ENCODE assay signal across 8 cellular contexts in the genomic region with DNA sequence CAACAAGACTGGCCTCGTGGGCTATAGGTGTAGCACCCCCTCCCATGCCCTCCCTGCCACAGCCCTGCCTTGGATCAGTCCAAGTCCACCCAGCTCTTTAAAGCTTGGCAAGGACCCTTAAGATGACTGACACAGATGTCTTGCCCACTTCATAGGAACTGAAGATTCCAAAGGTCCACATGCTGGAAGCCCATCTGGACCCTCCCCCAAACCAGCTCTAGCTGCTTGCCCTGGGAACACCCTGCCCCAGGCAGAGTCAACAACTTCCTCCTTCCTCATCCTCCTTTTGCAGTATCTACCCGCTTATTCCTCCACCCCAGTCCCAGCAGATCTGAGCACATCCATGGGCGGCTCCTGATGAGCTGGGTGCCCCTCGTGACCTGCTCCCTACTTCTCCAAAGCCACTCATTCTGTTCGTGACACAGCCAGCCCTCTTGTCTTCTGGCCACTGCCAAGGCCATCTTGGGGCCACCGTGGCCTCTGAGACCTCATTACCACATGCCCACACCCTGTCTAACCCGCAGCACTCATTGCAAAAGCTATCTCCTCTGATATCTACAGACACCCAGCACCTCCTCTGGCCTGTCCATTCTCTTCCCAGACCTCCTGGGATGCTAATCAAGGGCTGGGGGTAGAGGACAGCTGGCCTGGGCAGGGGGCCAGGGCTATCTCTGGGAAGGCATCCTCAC. TPM values are rescaled to one million over a fixed set of nuclear protein-coding genes. Genes with fewer than 3 reads are reported as not detected.
DNase-seq lines count a peak whose midpoint lies in the region; ATAC-seq, FAIRE-seq and TF ChIP-seq lines count a peak whose summit lies in the region.
"Had no signal": no experiment of that assay in that cellular context is flagged by ENCODE, and none has a peak within 500 bp of the region (broad histone marks: within the 10 kb centered on the region; RNA-seq: fewer than 3 reads in every experiment).

No MANE protein-coding gene starts in this region.

- H3K27me3 ChIP-seq in HL-60 (ENCODE audit: insufficient read depth, poor library complexity, severe bottlenecking) (no peaks in the 10 kb centered on the region), heart left ventricle (no peaks in the 10 kb centered on the region)
- H3K27me3 ChIP-seq: SJSA1 had no signal

- POLR2A ChIA-PET in GM10248 (lab: Yijun Ruan, JAX): interaction anchor here (2.1 kb wide), 1 partner anchor 112 kb away, joined by 5 read pairs; a partner anchor contains a TSS

- no peaks in the 10 kb centered on the region for H3K9me3 Mint-ChIP-seq in stimulated activated memory B cell treated with anti-CD40 and anti-IgM and Interleukin-4, amounts not matched to agents 10 μg/mL and 1 μg/mL and 100 μg/mL, for 72 hours

- H3K36me3 ChIP-seq in heart left ventricle (no peaks in the 10 kb centered on the region), kidney (ENCODE audit: control insufficient read depth in 1 of 2, insufficient read depth in 2 of 2, low read length in 2 of 2) (no peaks in the 10 kb centered on the region)

- no peaks in the 10 kb centered on the region for H3K27me3 Mint-ChIP-seq in stimulated activated memory B cell treated with anti-CD40 and anti-IgM and Interleukin-4, amounts not matched to agents 10 μg/mL and 1 μg/mL and 100 μg/mL, for 72 hours

- CTCF ChIA-PET in GM10248 (lab: Yijun Ruan, JAX): interaction anchor here (0.7 to 3.5 kb wide), 26 partner anchors 8 to 306 kb away, joined by 3 to 34 read pairs (median 4); a partner anchor contains a TSS

- peak in 1 of 4 donors; percentile 3 for ATAC-seq in heart left ventricle
- ATAC-seq in stimulated activated memory B cell treated with anti-CD40 and anti-IgM and Interleukin-4, amounts not matched to agents 10 μg/mL and 1 μg/mL and 100 μg/mL, for 72 hours: no peak

- intact Hi-C loops in heart left ventricle (cut with DNase I): loop anchor here in 5 of 10 donors (2.0 to 10.0 kb wide), 6 partner anchors 49 to 284 kb away; a partner anchor contains a TSS
- intact Hi-C loops in kidney (cut with DNase I): no loop called here

- DNase-seq in HL-60 (ENCODE audit: low read depth in 1 of 2, low spot score in 1 of 2) (peak; percentile 74 to 78), SK-N-DZ (ENCODE audit: low spot score) (peak; percentile 14), heart left ventricle (peak in 4 of 5 donors; percentile 41 to 65 (median 55)), GM10248 (ENCODE audit: extremely low spot score) (no peak), kidney (no peak)
- no peak for DNase-seq in stimulated activated CD4-positive, alpha-beta T cell treated with anti-CD3 and anti-CD28 coated beads, Interleukin-4, amount 100 ng/mL, for 4 hours

- WGBS in heart left ventricle, 4 donors: 62 to 70% (median 66%) methylated on average over 6 to 7 of the region's 7 CpGs

- no peak for FAIRE-seq in kidney (lab: Jason Lieb, UNC)

- H3K4me3 ChIP-seq in HL-60 (replicated peaks; ENCODE audit: insufficient read depth, low read length): no peak overlapping the region
- no peak overlapping the region for H3K4me3 ChIP-seq in heart left ventricle
- H3K4me3 ChIP-seq in kidney (ENCODE audit: low read length in 2 of 2): no peak overlapping the region
- H3K4me3 ChIP-seq: SJSA1 had no signal

- H3K9me3 ChIP-seq in heart left ventricle: no peaks in the 10 kb centered on the region
- H3K9me3 ChIP-seq in kidney (ENCODE audit: control insufficient read depth in 1 of 2, low read length in 2 of 2): no peaks in the 10 kb centered on the region
- H3K9me3 ChIP-seq: SJSA1 had no signal

- TF ChIP-seq CTCF in HL-60 (IDR thresholded peaks at IDR 0.05; ENCODE audit: insufficient read depth, low read length) (no peak), heart left ventricle (IDR thresholded peaks at IDR 0.05) (peak in 4 of 12 donors; percentile 0 to 7 (median 4)), GM10248 (IDR thresholded peaks at IDR 0.05; ENCODE audit: control extremely low read depth, extremely low read depth, low read depth, missing control alignments) (no peak), kidney (IDR thresholded peaks at IDR 0.05; ENCODE audit: borderline replicate concordance, extremely low read depth, insufficient read depth) (no peak)

- peaks cover 47% of the 10 kb centered on the region for H3K4me1 Mint-ChIP-seq in stimulated activated memory B cell treated with anti-CD40 and anti-IgM and Interleukin-4, amounts not matched to agents 10 μg/mL and 1 μg/mL and 100 μg/mL, for 72 hours

- H3K27ac ChIP-seq in HL-60 (replicated peaks) (peak overlapping the region; percentile 42), heart left ventricle (peak overlapping the region in 8 of 12 donors; percentile 1 to 92 (median 24)), kidney (ENCODE audit: low read depth in 2 of 2, low read length in 2 of 2) (no peak overlapping the region)
- H3K27ac ChIP-seq: SJSA1 had no signal

- H3K4me1 ChIP-seq in heart left ventricle (peaks cover 5 to 77% (median 33%) of the 10 kb centered on the region in 12 donors), kidney (ENCODE audit: control insufficient read depth in 1 of 2, insufficient read depth in 1 of 2, low read depth in 1 of 2, low read length in 2 of 2) (peaks cover 0 to 28% of the 10 kb centered on the region in 2 donors)

- H3K9ac ChIP-seq in kidney (ENCODE audit: low read length in 2 of 2): no peak overlapping the region

- peak overlapping the region; percentile 16 for H3K4me3 Mint-ChIP-seq in stimulated activated memory B cell treated with anti-CD40 and anti-IgM and Interleukin-4, amounts not matched to agents 10 μg/mL and 1 μg/mL and 100 μg/mL, for 72 hours

- H3K27ac Mint-ChIP-seq in stimulated activated memory B cell treated with anti-CD40 and anti-IgM and Interleukin-4, amounts not matched to agents 10 μg/mL and 1 μg/mL and 100 μg/mL, for 72 hours: peak overlapping the region; percentile 79

- H3K36me3 Mint-ChIP-seq in stimulated activated memory B cell treated with anti-CD40 and anti-IgM and Interleukin-4, amounts not matched to agents 10 μg/mL and 1 μg/mL and 100 μg/mL, for 72 hours: no peaks in the 10 kb centered on the region

- TF ChIP-seq POLR2A in heart left ventricle (IDR thresholded peaks at IDR 0.05): no peak

RNA-seq across cellular contexts. Expression of a gene that starts 2.0 kb away (rescaled TPM):
- 7.9 and 12.8 TPM in 2 replicates for polyA plus RNA-seq in SK-N-DZ (2014; cell fraction: cytosol; rRNA removed)
- 21.1 and 22.6 TPM in 2 replicates for polyA plus RNA-seq in SK-N-DZ (2014; cell fraction: nucleus; rRNA removed)
- total RNA-seq in heart left ventricle (1 to 10 TPM in 5 of 9 donors, under 1 TPM in 4; 0.44 to 9.1 (median 1.0) TPM), kidney (4.6 TPM)
- polyA plus RNA-seq in heart left ventricle (1 to 10 TPM; 1.2 to 1.3 TPM), kidney (ENCODE audit: insufficient read depth, low read depth, low replicate concordance) (2.1 TPM)

RNA-seq across cellular contexts. Expression of a gene that starts 5.0 kb away (rescaled TPM):
- polyA plus RNA-seq in SK-N-DZ (2014; cell fraction: cytosol; rRNA removed): 0.12 and 0.17 TPM in 2 replicates
- 2.7 and 4.9 TPM in 2 replicates for polyA plus RNA-seq in SK-N-DZ (2014; cell fraction: nucleus; rRNA removed)
- total RNA-seq in heart left ventricle (under 1 TPM in 5 of 9 donors, not detected in 4; 0.23 to 0.35 (median 0.25) TPM), kidney (not detected)
- polyA plus RNA-seq in heart left ventricle (under 1 TPM; 0.11 to 0.15 TPM), kidney (ENCODE audit: insufficient read depth, low read depth, low replicate concordance) (not detected)

RNA-seq across cellular contexts. Expression of a gene that starts 36.5 kb away (rescaled TPM):
- polyA plus RNA-seq in SK-N-DZ (2014; cell fraction: cytosol; rRNA removed): 1.7 and 2.0 TPM in 2 replicates
- polyA plus RNA-seq in SK-N-DZ (2014; cell fraction: nucleus; rRNA removed): 67.2 and 69.4 TPM in 2 replicates
- 10 to 100 TPM in 6 of 9 donors, 1 to 10 TPM in 3; 2.4 to 25.2 (median 11.5) TPM for total RNA-seq in heart left ventricle
- 10 to 100 TPM in 1 of 2 donors, 1 to 10 TPM in 1; 4.8 to 18.5 TPM for polyA plus RNA-seq in heart left ventricle
- 13.1 TPM for total RNA-seq in kidney
- 14.4 TPM for polyA plus RNA-seq in kidney (ENCODE audit: insufficient read depth, low read depth, low replicate concordance)

RNA-seq across cellular contexts. Expression of a gene that starts 50.9 kb away (rescaled TPM):
- 271 and 392 TPM in 2 replicates for polyA plus RNA-seq in SK-N-DZ (2014; cell fraction: cytosol; rRNA removed)
- 352 and 389 TPM in 2 replicates for polyA plus RNA-seq in SK-N-DZ (2014; cell fraction: nucleus; rRNA removed)
- 1,000 to 10,000 TPM in 5 of 9 donors, 100 to 1,000 TPM in 4; 580 to 2,191 (median 1,008) TPM for total RNA-seq in heart left ventricle
- polyA plus RNA-seq in heart left ventricle: 1,000 to 10,000 TPM in 1 of 2 donors, 100 to 1,000 TPM in 1; 802 to 1,337 TPM
- total RNA-seq in kidney: 207 TPM
- 584 TPM for polyA plus RNA-seq in kidney (ENCODE audit: insufficient read depth, low read depth, low replicate concordance)

RNA-seq across cellular contexts. Expression of a gene that starts 54.6 kb away (rescaled TPM):
- 100 and 104 TPM in 2 replicates for polyA plus RNA-seq in SK-N-DZ (2014; cell fraction: cytosol; rRNA removed)
- polyA plus RNA-seq in SK-N-DZ (2014; cell fraction: nucleus; rRNA removed): 37.9 and 46.3 TPM in 2 replicates
- 100 to 1,000 TPM in 2 of 9 donors, 10 to 100 TPM in 7; 38.6 to 124 (median 54.6) TPM for total RNA-seq in heart left ventricle
- 10 to 100 TPM; 25.8 to 68.5 TPM for polyA plus RNA-seq in heart left ventricle
- 214 TPM for total RNA-seq in kidney
- 157 TPM for polyA plus RNA-seq in kidney (ENCODE audit: insufficient read depth, low read depth, low replicate concordance)

Comparison
In these comparisons a context has a peak if more than half of its experiments do, and no peak if none do; other contexts are left out.
1. DNase-seq: peak in HL-60 (2 of 2), SK-N-DZ (single experiment) and heart left ventricle (4 of 5); none in GM10248 (single experiment), stimulated activated CD4-positive, alpha-beta T cell treated with anti-CD3 and anti-CD28 coated beads, Interleukin-4, amount 100 ng/mL, for 4 hours (0 of 2) and kidney (single experiment).
2. H3K27ac ChIP-seq: peak in HL-60 (single experiment) and heart left ventricle (8 of 12); none in kidney (0 of 2).